ENCODE assay signal across 1 cellular context in the genomic region with DNA sequence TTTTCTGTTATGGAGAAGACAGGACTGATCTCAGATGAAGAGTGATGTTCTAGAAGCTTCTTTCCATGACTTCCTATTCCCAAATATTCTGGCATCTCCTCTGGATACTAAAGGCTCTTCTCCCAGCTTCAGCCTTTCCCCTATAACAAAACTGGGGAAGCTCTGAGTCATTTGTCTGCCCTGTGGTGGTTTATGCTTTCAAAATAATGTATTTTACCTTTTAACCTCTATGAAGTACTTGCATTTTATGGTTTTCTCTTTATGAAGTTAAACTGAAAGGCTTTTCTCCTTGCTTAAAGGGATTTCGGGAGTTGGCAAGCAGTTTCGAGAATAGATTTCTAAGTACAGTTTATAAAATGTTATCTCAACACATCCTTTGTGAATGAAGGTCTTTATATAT.
TF ChIP-seq lines count a peak whose summit lies in the region.

No MANE protein-coding gene starts in this region.

TF ChIP-seq in SK-N-SH, 30 proteins besides CTCF, POLR2A, EP300 and RAD21 (continued from another document):
- TF ChIP-seq FOXM1 (IDR thresholded peaks at IDR 0.05; ENCODE audit: low read depth) (no peak), POLR2AphosphoS5 (IDR thresholded peaks at IDR 0.05; ENCODE audit: low read depth, low read length) (no peak), MXI1 (IDR thresholded peaks at IDR 0.05; ENCODE audit: low read depth, low read length) (no peak), JUND (IDR thresholded peaks at IDR 0.05) (no peak)
TF ChIP-seq in SK-N-SH: peak in this region for 0.
